31 cellular contexts compared by ENCODE assay signal in the genomic region with DNA sequence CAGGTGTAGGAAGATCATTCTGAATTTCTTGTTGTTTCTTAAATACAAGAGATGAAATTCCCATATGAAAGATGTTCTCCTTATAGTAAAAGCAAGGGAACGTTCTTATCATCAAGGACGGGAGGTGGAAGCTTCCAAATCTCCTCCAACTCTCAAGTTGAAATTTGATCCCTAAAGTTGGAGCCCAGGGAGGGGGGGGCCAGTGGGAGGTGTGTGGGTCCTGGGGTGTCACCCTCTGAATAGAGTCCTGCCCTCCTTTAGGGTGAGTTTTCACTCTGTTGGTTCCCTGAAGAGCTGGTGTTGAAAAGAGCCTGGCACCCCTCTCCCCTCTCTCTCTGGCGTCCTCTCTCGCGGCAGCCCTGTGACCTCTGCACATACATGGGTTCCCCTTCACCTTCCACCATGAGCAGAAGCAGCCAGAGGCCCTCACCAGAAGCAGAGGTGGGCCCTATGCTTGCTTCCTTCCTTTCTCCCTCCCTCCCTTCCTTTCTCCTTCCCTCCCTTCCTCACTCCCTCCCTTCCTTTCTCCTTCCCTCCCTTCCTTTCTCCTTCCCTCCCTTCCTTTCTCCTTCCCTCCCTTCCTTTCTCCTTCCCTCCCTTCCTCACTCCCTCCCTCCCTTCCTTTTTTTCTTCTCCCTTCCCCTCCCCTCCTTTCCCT. TPM values are rescaled to one million over a fixed set of nuclear protein-coding genes. Genes with fewer than 3 reads are reported as not detected.
"Had no signal": no experiment of that assay in that cellular context is flagged by ENCODE, and none has a peak within 500 bp of the region (broad histone marks: within the 10 kb centered on the region; RNA-seq: fewer than 3 reads in every experiment).

No MANE protein-coding gene starts in this region.

- H3K27ac ChIP-seq: colonic mucosa, epithelial cell of prostate, esophagus squamous epithelium, gastrocnemius medialis, heart right ventricle, left lung, lower lobe of right lung had no signal

- H3K4me1 ChIP-seq: colonic mucosa, esophagus squamous epithelium, gastrocnemius medialis, heart right ventricle, left lung, lower lobe of right lung had no signal

- ATAC-seq: effector memory CD8-positive, alpha-beta T cell; esophagus mucosa; gastrocnemius medialis; heart right ventricle; left cardiac atrium; left lung; left ventricle myocardium superior; lower lobe of right lung; mucosa of descending colon had no signal

- DNase-seq: colonic mucosa; cortex of kidney; effector CD8-positive, alpha-beta T cell; effector memory CD8-positive, alpha-beta T cell; endodermal cell; erythroblast; esophagus squamous epithelium; foreskin fibroblast; foreskin melanocyte; gastrocnemius medialis; glutamatergic neuron; head of caudate nucleus; heart right ventricle; hippocampal formation; left cardiac atrium; left lung; left ventricle myocardium superior; lower lobe of right lung; mesenchymal stem cell; mucosa of descending colon; naive B cell had no signal

- FAIRE-seq: endometrium, islet of Langerhans, keratinocyte had no signal

- H3K27me3 ChIP-seq: colonic mucosa, gastrocnemius medialis had no signal

- H3K4me3 ChIP-seq: colonic mucosa, esophagus squamous epithelium, gastrocnemius medialis, heart right ventricle, left lung, lower lobe of right lung, mucosa of descending colon had no signal

- H3K36me3 ChIP-seq: colonic mucosa, esophagus squamous epithelium, gastrocnemius medialis, heart right ventricle, left lung, lower lobe of right lung had no signal

- H3K9me3 ChIP-seq: colonic mucosa, esophagus squamous epithelium, gastrocnemius medialis, heart right ventricle, left lung, lower lobe of right lung, mucosa of descending colon had no signal

RNA-seq across cellular contexts. Expression of a gene that starts 10.0 kb away (rescaled TPM):
- total RNA-seq: dermis microvascular lymphatic vessel endothelial cell, gastrocnemius medialis, glomerular endothelial cell, lung microvascular endothelial cell, mesenteric fat pad, myocyte had no signal
